Comparison of ENCODE assay signal across 17 cellular contexts in the genomic region with DNA sequence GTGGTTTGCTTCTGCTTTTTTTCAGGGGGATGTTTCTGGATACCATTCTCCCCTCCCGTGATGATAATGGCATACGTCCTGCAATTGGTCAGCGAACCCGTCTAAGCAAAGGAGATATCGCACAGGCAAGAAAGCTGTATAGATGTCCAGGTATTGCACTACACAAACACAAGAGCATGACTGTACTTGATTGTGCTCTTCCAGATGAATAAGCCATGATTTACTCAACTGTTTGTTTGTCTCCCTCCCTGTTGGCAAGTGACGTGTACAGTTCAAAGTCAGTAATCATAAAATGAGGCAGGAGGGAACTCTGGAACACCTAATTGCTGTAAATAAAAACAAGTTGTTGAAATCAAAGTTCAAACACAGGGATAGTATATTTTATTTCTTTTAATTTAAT.
"Had no signal": no experiment of that assay in that cellular context is flagged by ENCODE, and none has a peak within 500 bp of the region (broad histone marks: within the 10 kb centered on the region; RNA-seq: fewer than 3 reads in every experiment).

No MANE protein-coding gene starts in this region.

- DNase-seq: activated CD4-positive, alpha-beta T cell treated with anti-CD3 and anti-CD28 coated beads, Interleukin-2, amount 50 U/mL, for 4 hours; activated T-cell treated with anti-CD3 and anti-CD28 coated beads, Interleukin-2, amount 50 U/mL, for 1 hour; amniotic stem cell; brain microvascular endothelial cell; dermis blood vessel endothelial cell; esophagus squamous epithelium; foreskin fibroblast; heart left ventricle; islet precursor cell; left ventricle myocardium superior; stimulated activated CD4-positive, alpha-beta T cell treated with anti-CD3 and anti-CD28 coated beads, Interleukin-4, amount 100 ng/mL, for 4 hours; stimulated activated naive CD8-positive, alpha-beta T cell treated with anti-CD3 and anti-CD28 coated beads, Interleukin-15, amount 100 ng/mL, for 72 hours; T-helper 17 cell; testis had no signal

- H3K4me3 ChIP-seq: esophagus squamous epithelium, heart left ventricle, testis had no signal

- H3K27ac ChIP-seq: brain microvascular endothelial cell, esophagus squamous epithelium, heart left ventricle, testis had no signal

- H3K27me3 ChIP-seq: brain microvascular endothelial cell, esophagus squamous epithelium, heart left ventricle, testis had no signal

- H3K27ac Mint-ChIP-seq: activated naive CD4-positive, alpha-beta T cell treated with anti-CD3 and anti-CD28 coated beads, Interleukin-2, amount 50 U/mL, for 24 hours; stimulated activated naive CD8-positive, alpha-beta T cell treated with anti-CD3 and anti-CD28 coated beads, Interleukin-15, amount 100 ng/mL, for 72 hours; T-helper 17 cell had no signal

- H3K4me1 ChIP-seq: esophagus squamous epithelium, heart left ventricle, testis had no signal

- H3K36me3 ChIP-seq: brain microvascular endothelial cell, esophagus squamous epithelium, heart left ventricle had no signal

- H3K27me3 Mint-ChIP-seq: activated naive CD4-positive, alpha-beta T cell treated with anti-CD3 and anti-CD28 coated beads, Interleukin-2, amount 50 U/mL, for 24 hours; stimulated activated naive CD8-positive, alpha-beta T cell treated with anti-CD3 and anti-CD28 coated beads, Interleukin-15, amount 100 ng/mL, for 72 hours; T-helper 17 cell had no signal

- H3K9me3 Mint-ChIP-seq: neural crest cell had no signal

- H3K9me3 ChIP-seq: esophagus squamous epithelium, testis had no signal

- H3K4me3 Mint-ChIP-seq: activated naive CD4-positive, alpha-beta T cell treated with anti-CD3 and anti-CD28 coated beads, Interleukin-2, amount 50 U/mL, for 24 hours; neural crest cell; stimulated activated naive CD8-positive, alpha-beta T cell treated with anti-CD3 and anti-CD28 coated beads, Interleukin-15, amount 100 ng/mL, for 72 hours; T-helper 17 cell had no signal

- H3K36me3 Mint-ChIP-seq: activated naive CD4-positive, alpha-beta T cell treated with anti-CD3 and anti-CD28 coated beads, Interleukin-2, amount 50 U/mL, for 24 hours had no signal

- ATAC-seq: activated CD4-positive, CD25-positive, alpha-beta regulatory T cell treated with anti-CD3 and anti-CD28 coated beads, Interleukin-2, amount 50 U/mL, for 24 hours; heart left ventricle; left ventricle myocardium superior; stimulated activated naive CD8-positive, alpha-beta T cell treated with anti-CD3 and anti-CD28 coated beads, Interleukin-15, amount 100 ng/mL, for 72 hours; T-helper 17 cell had no signal

- H3K4me1 Mint-ChIP-seq: activated naive CD4-positive, alpha-beta T cell treated with anti-CD3 and anti-CD28 coated beads, Interleukin-2, amount 50 U/mL, for 24 hours; neural crest cell; stimulated activated naive CD8-positive, alpha-beta T cell treated with anti-CD3 and anti-CD28 coated beads, Interleukin-15, amount 100 ng/mL, for 72 hours; T-helper 17 cell had no signal
